In genomic region chr17:38220867-38221266, GRCh38 we compare ENCODE assay signal across 16 cellular contexts. TPM values are rescaled to one million over a fixed set of nuclear protein-coding genes. Genes with fewer than 3 reads are reported as not detected.
"Had no signal": no experiment of that assay in that cellular context is flagged by ENCODE, and none has a peak within 500 bp of the region (broad histone marks: within the 10 kb centered on the region; RNA-seq: fewer than 3 reads in every experiment).

No MANE protein-coding gene starts in this region.

RNA-seq across cellular contexts. Expression of gene TBC1D3, which starts 28.5 kb away (rescaled TPM):
- total RNA-seq: neural crest cell, omental fat pad, pancreas, posterior vena cava, prostate gland, pulmonary artery endothelial cell, right atrium auricular region, sciatic nerve, smooth muscle cell, spleen, suprapubic skin, testis, transverse colon, upper lobe of right lung, urinary bladder, uterus had no signal
